ENCODE assay signal across 10 cellular contexts in the genomic region with DNA sequence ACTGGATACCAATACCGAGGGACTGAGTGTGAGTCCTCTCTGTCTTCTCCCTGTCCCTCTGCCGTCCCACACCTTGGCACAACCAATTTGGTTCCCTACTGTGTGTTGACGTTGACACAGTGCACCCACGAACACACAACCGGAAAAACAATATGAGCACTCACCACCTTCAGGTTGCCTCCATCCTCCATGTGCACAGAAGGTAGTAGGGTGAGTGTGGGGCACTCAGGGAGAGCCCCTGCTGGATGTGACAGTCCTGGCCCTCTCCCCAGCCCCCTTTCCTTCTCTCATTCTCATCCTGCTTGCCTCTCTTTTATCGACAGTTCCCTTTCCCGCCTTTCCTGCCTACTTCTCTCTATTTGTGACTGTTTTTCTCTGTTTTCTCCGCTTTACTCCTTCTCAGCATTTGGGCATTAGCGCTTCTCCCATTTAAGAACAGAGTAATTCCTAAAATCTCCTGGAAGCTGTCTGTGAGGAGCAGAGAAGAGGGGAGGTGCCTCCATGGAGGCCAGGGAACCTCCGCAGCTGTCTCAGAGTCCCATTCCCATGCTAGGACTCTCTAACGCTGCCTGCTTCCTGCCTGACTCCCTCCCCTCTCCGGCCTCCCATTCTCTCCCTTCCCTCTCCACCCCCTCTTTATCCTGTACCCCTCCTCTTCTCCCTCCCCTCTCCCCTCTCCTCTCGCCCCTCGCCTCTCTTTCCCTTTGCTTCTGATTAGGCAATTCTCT. TPM values are rescaled to one million over a fixed set of nuclear protein-coding genes. Genes with fewer than 3 reads are reported as not detected.
DNase-seq lines count a peak whose midpoint lies in the region; ATAC-seq and TF ChIP-seq lines count a peak whose summit lies in the region.
"Had no signal": no experiment of that assay in that cellular context is flagged by ENCODE, and none has a peak within 500 bp of the region (broad histone marks: within the 10 kb centered on the region; RNA-seq: fewer than 3 reads in every experiment).

No MANE protein-coding gene starts in this region.

- intact Hi-C loops in activated B cell treated with CpG ODN at 0.5 μM for 24 hours (cut with micrococcal nuclease) (loop anchor here (2.0 kb wide), 1 partner anchor 15 kb away; no protein-coding TSS in a partner anchor), gastrocnemius medialis (cut with DNase I; ENCODE audit: low total_unique reads) (no loop called here)

- no peak overlapping the region for H3K27ac ChIP-seq in gastrocnemius medialis
- H3K27ac ChIP-seq: KMS-11 had no signal

- peak overlapping the region; percentile 91 for H3K27ac Mint-ChIP-seq in activated B cell treated with CpG ODN at 0.5 μM for 24 hours
- no peak overlapping the region for H3K27ac Mint-ChIP-seq in activated naive CD4-positive, alpha-beta T cell treated with anti-CD3 and anti-CD28 coated beads, Interleukin-2, amount 10 ng/mL, durations not matched to agents 7 days and 5 days

- POLR2A ChIA-PET in activated B cell treated with CpG ODN at 0.5 μM for 24 hours (lab: Charles Lee), result interaction anchor here (0.7 to 1.4 kb wide), 2 partner anchors 10 to 13 kb away, joined by 3 read pairs; no protein-coding TSS in a partner anchor

- H3K9me3 ChIP-seq in gastrocnemius medialis, result no peaks in the 10 kb centered on the region

- H3K4me1 Mint-ChIP-seq in activated B cell treated with CpG ODN at 0.5 μM for 24 hours, result peaks cover 52% of the 10 kb centered on the region
- H3K4me1 Mint-ChIP-seq in activated naive CD4-positive, alpha-beta T cell treated with anti-CD3 and anti-CD28 coated beads, Interleukin-2, amount 10 ng/mL, durations not matched to agents 7 days and 5 days, result no peaks in the 10 kb centered on the region

- peaks cover 10 to 17% (median 17%) of the 10 kb centered on the region in 3 donors for H3K27me3 ChIP-seq in gastrocnemius medialis

- H3K9me3 Mint-ChIP-seq in activated B cell treated with CpG ODN at 0.5 μM for 24 hours, result no peaks in the 10 kb centered on the region
- no peaks in the 10 kb centered on the region for H3K9me3 Mint-ChIP-seq in activated naive CD4-positive, alpha-beta T cell treated with anti-CD3 and anti-CD28 coated beads, Interleukin-2, amount 10 ng/mL, durations not matched to agents 7 days and 5 days

- in situ Hi-C loops in gastrocnemius medialis (cut with MboI; ENCODE audit: low sequenced_read_pairs in 4 of 4), result no loop called here

- CTCF ChIA-PET in activated B cell treated with CpG ODN at 0.5 μM for 24 hours (lab: Charles Lee), result interaction anchor here (0.7 to 1.6 kb wide), 5 partner anchors 8 to 26 kb away, joined by 3 to 5 read pairs (median 3); no protein-coding TSS in a partner anchor
- CTCF ChIA-PET in activated naive CD4-positive, alpha-beta T cell treated with anti-CD3 and anti-CD28 coated beads, Interleukin-2, amount 10 ng/mL, durations not matched to agents 7 days and 5 days (lab: Charles Lee), result no interaction called here

- no peak for DNase-seq in activated B cell treated with CpG ODN at 0.5 μM for 24 hours
- no peak for DNase-seq in gastrocnemius medialis
- no peak for DNase-seq in SKM-1 treated with dmso at 0.1 percent for 144 hours (lab: John Stamatoyannopoulos, UW; ENCODE audit: unreplicated experiment)
- no peak for DNase-seq in activated naive CD4-positive, alpha-beta T cell treated with anti-CD3 and anti-CD28 coated beads, Interleukin-2, amount 10 ng/mL, durations not matched to agents 7 days and 5 days
- DNase-seq in NK-92 treated with Interleukin-12 subunit alpha and Interleukin-12 subunit beta, amount 100 ng/mL, for 24 hours (lab: John Stamatoyannopoulos, UW), result no peak

- H3K4me1 ChIP-seq in gastrocnemius medialis, result peaks cover 0 to 5% of the 10 kb centered on the region in 2 donors

- H3K4me3 ChIP-seq in iPS-11a (ENCODE audit: low read depth, low read length) (peak overlapping the region; percentile 63), gastrocnemius medialis (peak overlapping the region; percentile 13 to 37 (median 33))

- TF ChIP-seq POLR2A in gastrocnemius medialis (IDR thresholded peaks at IDR 0.05), result no peak

- H3K27me3 Mint-ChIP-seq in activated B cell treated with CpG ODN at 0.5 μM for 24 hours, result peaks cover 3% of the 10 kb centered on the region
- H3K27me3 Mint-ChIP-seq in activated naive CD4-positive, alpha-beta T cell treated with anti-CD3 and anti-CD28 coated beads, Interleukin-2, amount 10 ng/mL, durations not matched to agents 7 days and 5 days, result peaks cover 55% of the 10 kb centered on the region

- ATAC-seq in GM19351 (IDR thresholded peaks at IDR 0.05; ENCODE audit: unreplicated experiment), result peak; percentile 4
- ATAC-seq in activated B cell treated with CpG ODN at 0.5 μM for 24 hours (ENCODE audit: low read depth), result peak; percentile 12
- no peak for ATAC-seq in gastrocnemius medialis
- no peak for ATAC-seq in GM18870 (IDR thresholded peaks at IDR 0.05; ENCODE audit: unreplicated experiment)

- H3K4me3 Mint-ChIP-seq in activated B cell treated with CpG ODN at 0.5 μM for 24 hours, result peak overlapping the region; percentile 88
- H3K4me3 Mint-ChIP-seq in activated naive CD4-positive, alpha-beta T cell treated with anti-CD3 and anti-CD28 coated beads, Interleukin-2, amount 10 ng/mL, durations not matched to agents 7 days and 5 days, result no peak overlapping the region

- TF ChIP-seq CTCF in activated B cell treated with CpG ODN at 0.5 μM for 24 hours (IDR thresholded peaks at IDR 0.05) (no peak), gastrocnemius medialis (IDR thresholded peaks at IDR 0.05 in 4 of 5, conservative IDR thresholded peaks at IDR 0.05 in 1 of 5) (no peak)

- H3K36me3 ChIP-seq in gastrocnemius medialis, result no peaks in the 10 kb centered on the region

- no peaks in the 10 kb centered on the region for H3K36me3 Mint-ChIP-seq in activated B cell treated with CpG ODN at 0.5 μM for 24 hours (ENCODE audit: low read depth)
- H3K36me3 Mint-ChIP-seq in activated naive CD4-positive, alpha-beta T cell treated with anti-CD3 and anti-CD28 coated beads, Interleukin-2, amount 10 ng/mL, durations not matched to agents 7 days and 5 days, result no peaks in the 10 kb centered on the region

RNA-seq across cellular contexts. Expression of gene CADM3, which starts 16.4 kb away (rescaled TPM):
- total RNA-seq in activated B cell treated with CpG ODN at 0.5 μM for 24 hours (0.37 and 0.84 TPM in 2 replicates), gastrocnemius medialis (1 to 10 TPM in 2 of 4 donors, under 1 TPM in 1, not detected in 1; 0.76 to 1.2 (median 1.0) TPM)

RNA-seq across cellular contexts. Expression of gene ACKR1, which starts 16.9 kb away (rescaled TPM):
- total RNA-seq in activated B cell treated with CpG ODN at 0.5 μM for 24 hours (0.18 TPM in 1 of 2 replicates, not detected in the other), gastrocnemius medialis (10 to 100 TPM; 10.1 to 34.8 (median 21.8) TPM)
- total RNA-seq: lung microvascular endothelial cell had no signal

Comparison
In these comparisons a context has a peak if more than half of its experiments do, and no peak if none do; other contexts are left out.
1. ATAC-seq: peak in GM19351 (single experiment) and activated B cell treated with CpG ODN at 0.5 μM for 24 hours (single experiment); none in gastrocnemius medialis (0 of 2) and GM18870 (single experiment).